8 cellular contexts compared by ENCODE assay signal in the genomic region with DNA sequence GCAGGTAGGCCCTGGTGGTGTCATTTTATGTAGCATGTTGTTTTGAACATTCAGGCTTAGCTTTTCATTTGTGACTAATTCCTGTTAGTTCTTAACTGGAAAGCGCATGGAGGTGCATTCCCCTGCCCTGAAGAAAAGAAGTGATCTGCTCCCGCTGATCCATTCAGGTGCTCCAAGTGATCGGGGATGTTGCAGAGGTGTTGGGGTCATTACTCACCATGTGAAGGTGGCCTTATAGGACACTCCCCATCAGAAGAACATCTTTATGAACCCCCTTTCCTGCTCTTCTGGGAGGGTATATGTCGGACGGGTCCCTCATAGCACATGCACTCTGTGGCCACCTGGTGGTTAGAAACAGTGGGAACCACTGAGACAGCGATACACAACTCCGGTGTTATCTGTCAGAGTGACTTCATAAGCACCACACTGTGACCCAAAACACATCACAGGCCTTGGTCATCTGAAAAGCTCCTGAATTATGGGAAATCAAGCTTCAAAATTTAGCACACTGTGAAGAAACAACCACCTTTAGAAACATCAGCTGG.
DNase-seq lines count a peak whose midpoint lies in the region; ATAC-seq, FAIRE-seq and TF ChIP-seq lines count a peak whose summit lies in the region.
"Not testable (repeated sequence)": the region's sequence is repeated elsewhere in the genome, so short reads cannot be mapped to it uniquely, and the experiment has no call there.

No MANE protein-coding gene starts in this region.

- not testable (repeated sequence) for DNase-seq in AG09319 (ENCODE audit: extremely low read depth, low read depth)
- DNase-seq in activated CD4-positive, alpha-beta T cell treated with anti-CD3 and anti-CD28 coated beads, Interleukin-2, amount 10 ng/mL, durations not matched to agents 7 days and 5 days = peak; percentile 34
- DNase-seq in K562 (ENCODE audit: extremely low read depth in 1 of 4, low spot score in 3 of 4) = peak in 1 of 4 experiments; percentile 47
- DNase-seq in foreskin fibroblast = peak in 1 of 2 donors; percentile 4
- DNase-seq in middle frontal gyrus (ENCODE audit: extremely low spot score, low spot score) = peak; percentile 2
- peak; percentile 24 for DNase-seq in stimulated activated CD4-positive, alpha-beta T cell treated with anti-CD3 and anti-CD28 coated beads, Interleukin-4, amount 100 ng/mL, for 24 hours

- not testable (repeated sequence) for BruUV-seq in K562 (replicated peaks; lab: Mats Ljungman, UMichigan)

- not testable (repeated sequence) for H3K9ac ChIP-seq in OCI-LY3 (ENCODE audit: low read length); K562 (ENCODE audit: insufficient read depth in 1 of 2, low read depth in 2 of 2, low read length in 2 of 2)

- H3K4me2 ChIP-seq in OCI-LY3 (ENCODE audit: low read length) = peak overlapping the region; percentile 22; the same call in 1 of the 2 replicates
- H3K4me2 ChIP-seq in K562 (ENCODE audit: insufficient read depth, low read length) = not testable (repeated sequence)

- H2AFZ ChIP-seq in OCI-LY3 (ENCODE audit: low read depth, low read length); K562 (ENCODE audit: low read depth, low read length): not testable (repeated sequence)

- peak in 1 of 2 experiments; percentile 44; a peak in 2 of 4 replicates for TF ChIP-seq RAD21 in K562 (CRISPR knock-in tag; conservative IDR thresholded peaks at IDR 0.05 in 1 of 2, IDR thresholded peaks at IDR 0.05 in 1 of 2)

- 60% methylated on average over 2 of the region's 7 CpGs for WGBS in K562 (ENCODE audit: insufficient coverage, low coverage, missing lambda C conversion rate)

- ATAC-seq in GM18868 (IDR thresholded peaks at IDR 0.05; ENCODE audit: unreplicated experiment) (peak; percentile 63), K562 (peak; percentile 97)

- not testable (repeated sequence) for H3K27me3 ChIP-seq in OCI-LY3 (ENCODE audit: low read depth, low read length); K562 (ENCODE audit: control insufficient read depth in 2 of 2, insufficient read depth in 2 of 2, low read length in 2 of 2)

- peaks cover 30% of the 10 kb centered on the region for H3K4me1 Mint-ChIP-seq in activated CD4-positive, alpha-beta T cell treated with anti-CD3 and anti-CD28 coated beads, Interleukin-2, amount 10 ng/mL, durations not matched to agents 7 days and 5 days

- H3K4me3 ChIP-seq in OCI-LY3 (ENCODE audit: low read length); K562; foreskin fibroblast (ENCODE audit: low read depth in 1 of 2, low read length in 2 of 2): not testable (repeated sequence)

- not testable (repeated sequence) for H3K27ac ChIP-seq in OCI-LY3 (ENCODE audit: low read length); K562 (ENCODE audit: extremely low read depth, low read depth, low read length)

- intact Hi-C loops in K562 (cut with micrococcal nuclease) = not testable (repeated sequence)

- H3K4me1 ChIP-seq in OCI-LY3 (ENCODE audit: low read length); K562 (replicated peaks in 1 of 2; ENCODE audit: control insufficient read depth in 2 of 2, insufficient read depth in 2 of 2, low read length in 2 of 2): not testable (repeated sequence)

- not testable (repeated sequence) for H3K9me3 Mint-ChIP-seq in activated CD4-positive, alpha-beta T cell treated with anti-CD3 and anti-CD28 coated beads, Interleukin-2, amount 10 ng/mL, durations not matched to agents 7 days and 5 days

- not testable (repeated sequence) for H3K79me2 ChIP-seq in OCI-LY3 (ENCODE audit: low read length); K562 (ENCODE audit: control insufficient read depth, insufficient read depth, low read length)

- H3K9me3 ChIP-seq in OCI-LY3 (ENCODE audit: insufficient read depth, low read length); K562 (replicated peaks; ENCODE audit: control insufficient read depth, insufficient read depth, low read depth, low read length): not testable (repeated sequence)

- TF ChIP-seq CTCF in AG09319 (IDR thresholded peaks at IDR 0.05; ENCODE audit: low read depth, low read length) (peak; percentile 32), OCI-LY3 (IDR thresholded peaks at IDR 0.05; ENCODE audit: low read depth, low read length) (peak; percentile 40), K562 (IDR thresholded peaks at IDR 0.05 in 2 of 3, conservative IDR thresholded peaks at IDR 0.05 in 1 of 3; ENCODE audit: insufficient read depth in 2 of 3, low read depth in 1 of 3, low read length in 3 of 3) (peak; percentile 13 to 44 (median 25); a peak in 2 of 6 replicates), foreskin fibroblast (IDR thresholded peaks at IDR 0.05; ENCODE audit: low read depth, low read length) (peak; percentile 31)

- H3K27me3 Mint-ChIP-seq in activated CD4-positive, alpha-beta T cell treated with anti-CD3 and anti-CD28 coated beads, Interleukin-2, amount 10 ng/mL, durations not matched to agents 7 days and 5 days = not testable (repeated sequence)

- H3K4me3 Mint-ChIP-seq in activated CD4-positive, alpha-beta T cell treated with anti-CD3 and anti-CD28 coated beads, Interleukin-2, amount 10 ng/mL, durations not matched to agents 7 days and 5 days = peak overlapping the region; percentile 39

- FAIRE-seq in K562 (lab: Jason Lieb, UNC) = not testable (repeated sequence)

- not testable (repeated sequence) for H4K20me1 ChIP-seq in OCI-LY3 (ENCODE audit: insufficient read depth, low read length); K562 (replicated peaks; ENCODE audit: control insufficient read depth, insufficient read depth, low read length)

- not testable (repeated sequence) for H3K36me3 Mint-ChIP-seq in activated CD4-positive, alpha-beta T cell treated with anti-CD3 and anti-CD28 coated beads, Interleukin-2, amount 10 ng/mL, durations not matched to agents 7 days and 5 days (ENCODE audit: low read depth)

- in situ Hi-C loops in K562 (cut with MboI) = not testable (repeated sequence)

- not testable (repeated sequence) for H3K9me1 ChIP-seq in K562 (ENCODE audit: control insufficient read depth, insufficient read depth, low read length)

- POLR2A ChIA-PET in activated CD4-positive, alpha-beta T cell treated with anti-CD3 and anti-CD28 coated beads, Interleukin-2, amount 10 ng/mL, durations not matched to agents 7 days and 5 days (lab: Charles Lee) = interaction anchor here (1.0 kb wide), 1 partner anchor 24 kb away, joined by 3 read pairs; no protein-coding TSS in a partner anchor
- POLR2A ChIA-PET in K562 (lab: Yijun Ruan, JAX) = not testable (repeated sequence)

- CTCF ChIA-PET in activated CD4-positive, alpha-beta T cell treated with anti-CD3 and anti-CD28 coated beads, Interleukin-2, amount 10 ng/mL, durations not matched to agents 7 days and 5 days (lab: Charles Lee); K562 (lab: Yijun Ruan, JAX; ENCODE audit: low intra/inter-chr PET ratio): not testable (repeated sequence)

- not testable (repeated sequence) for TF ChIP-seq POLR2A in K562 (conservative IDR thresholded peaks at IDR 0.05)

- not testable (repeated sequence) for TF ChIP-seq EP300 in K562 (IDR thresholded peaks at IDR 0.05; ENCODE audit: low read length)

- H3K27ac Mint-ChIP-seq in activated CD4-positive, alpha-beta T cell treated with anti-CD3 and anti-CD28 coated beads, Interleukin-2, amount 10 ng/mL, durations not matched to agents 7 days and 5 days = peak overlapping the region; percentile 85

- H3K36me3 ChIP-seq in OCI-LY3 (replicated peaks; ENCODE audit: low read depth, low read length); K562 (ENCODE audit: control insufficient read depth, insufficient read depth, low read length): not testable (repeated sequence)

TF ChIP-seq in K562, 482 proteins besides CTCF, POLR2A, EP300 and RAD21:
- not testable (repeated sequence) for TF ChIP-seq ATF1 (CRISPR knock-in tag; IDR thresholded peaks at IDR 0.05)
- TF ChIP-seq ATF1 (tag; IDR thresholded peaks at IDR 0.05) = peak; percentile 54; the same call in 1 of the 2 replicates
- 0 out of 2 replicates have a peak, but pooled peaks have one; percentile 17 for TF ChIP-seq ATF7 (IDR thresholded peaks at IDR 0.05)
- peak; percentile 67 for TF ChIP-seq CREM (IDR thresholded peaks at IDR 0.05; ENCODE audit: low read depth)
- TF ChIP-seq, protein P1, sequence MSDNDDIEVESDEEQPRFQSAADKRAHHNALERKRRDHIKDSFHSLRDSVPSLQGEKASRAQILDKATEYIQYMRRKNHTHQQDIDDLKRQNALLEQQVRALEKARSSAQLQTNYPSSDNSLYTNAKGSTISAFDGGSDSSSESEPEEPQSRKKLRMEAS (CRISPR knock-in tag; IDR thresholded peaks at IDR 0.05) = peak; percentile 55; the same call in 1 of the 2 replicates
- peak; percentile 27; the same call in 1 of the 2 replicates for TF ChIP-seq SMARCA4 (IDR thresholded peaks at IDR 0.05)
- peak; percentile 30; the same call in 1 of the 2 replicates for TF ChIP-seq CREB1 (IDR thresholded peaks at IDR 0.05)
- peak; percentile 43; the same call in 1 of the 2 replicates for TF ChIP-seq CREB1 (CRISPR knock-in tag; IDR thresholded peaks at IDR 0.05)
